ENCODE assay signal across 8 cellular contexts in the genomic region with DNA sequence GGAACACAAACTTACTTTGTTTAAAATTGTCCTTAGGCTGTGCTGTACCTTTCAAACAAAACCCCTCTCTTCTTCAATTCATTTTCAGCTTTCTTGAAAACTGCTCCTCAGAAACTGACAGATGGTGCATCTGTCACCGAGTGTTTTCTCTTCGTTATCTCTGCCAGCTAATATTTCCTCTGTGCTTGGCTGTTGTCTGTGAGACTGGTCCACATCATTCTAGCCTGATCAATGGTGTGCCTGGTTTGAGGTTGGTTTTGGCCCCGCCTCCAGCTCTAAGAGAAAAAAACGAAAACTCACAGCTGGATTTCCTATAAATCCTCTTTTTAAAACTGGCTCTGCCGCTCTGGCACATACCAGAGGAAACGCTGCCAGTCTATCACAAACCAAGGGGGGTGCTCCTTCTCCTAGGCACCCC.
DNase-seq lines count a peak whose midpoint lies in the region; ATAC-seq, FAIRE-seq and TF ChIP-seq lines count a peak whose summit lies in the region.

No MANE protein-coding gene starts in this region.

- peaks cover 3% of the 10 kb centered on the region for H3K9me3 Mint-ChIP-seq in astrocyte (ENCODE audit: unreplicated experiment)

- no peak for FAIRE-seq in astrocyte (lab: Jason Lieb, UNC)

- H3K9ac ChIP-seq in astrocyte (ENCODE audit: low read length) = peak overlapping the region; percentile 74

- H4K20me1 ChIP-seq in astrocyte (ENCODE audit: insufficient read depth, low read length) = peaks cover 11% of the 10 kb centered on the region
- H4K20me1 ChIP-seq in osteoblast (ENCODE audit: insufficient read depth, low read length) = peaks cover 4% of the 10 kb centered on the region

- H2AFZ ChIP-seq in astrocyte (ENCODE audit: low read depth, low read length) (no peak overlapping the region), osteoblast (ENCODE audit: low read length) (no peak overlapping the region)

- peaks cover 40% of the 10 kb centered on the region for H3K4me1 ChIP-seq in astrocyte (ENCODE audit: insufficient read depth, low read length)
- peaks cover 54% of the 10 kb centered on the region for H3K4me1 ChIP-seq in osteoblast (ENCODE audit: insufficient read depth, low read length)

- no peaks in the 10 kb centered on the region for H3K27me3 Mint-ChIP-seq in astrocyte (ENCODE audit: low read depth, unreplicated experiment)

- TF ChIP-seq CTCF in astrocyte (IDR thresholded peaks at IDR 0.05; ENCODE audit: insufficient read depth, low read depth, low read length) = no peak
- no peak for TF ChIP-seq CTCF in osteoblast (IDR thresholded peaks at IDR 0.05; ENCODE audit: extremely low read depth, low read depth, low read length)

- DNase-seq in astrocyte (ENCODE audit: low read depth) (no peak), osteoblast (ENCODE audit: insufficient read length, low spot score, missing footprints) (no peak), NOMO-1 (lab: John Stamatoyannopoulos, UW; ENCODE audit: unreplicated experiment in 2 of 2) (no peak), KG1 (lab: John Stamatoyannopoulos, UW) (no peak), activated gamma-delta T cell treated with Interleukin-2 at 50 U/mL for 16 hours (no peak)

- H3K27me3 ChIP-seq in astrocyte (ENCODE audit: insufficient read depth, low read length) = no peaks in the 10 kb centered on the region
- no peaks in the 10 kb centered on the region for H3K27me3 ChIP-seq in osteoblast (ENCODE audit: insufficient read depth, low read length)

- peaks cover 36% of the 10 kb centered on the region for H3K4me1 Mint-ChIP-seq in astrocyte (ENCODE audit: low read depth, unreplicated experiment)

- ATAC-seq in GM18505 (IDR thresholded peaks at IDR 0.05; ENCODE audit: unreplicated experiment) (no peak), HG02885 (IDR thresholded peaks at IDR 0.05; ENCODE audit: poor library complexity, unreplicated experiment) (peak; percentile 57), HG02840 (IDR thresholded peaks at IDR 0.05; ENCODE audit: low FRiP score, unreplicated experiment) (no peak)

- no peaks in the 10 kb centered on the region for H3K36me3 ChIP-seq in astrocyte (ENCODE audit: insufficient read depth, low read length)
- peaks cover 16% of the 10 kb centered on the region for H3K36me3 ChIP-seq in osteoblast (ENCODE audit: insufficient read depth, low read length)

- no peak overlapping the region for H3K4me3 ChIP-seq in astrocyte (ENCODE audit: insufficient read depth, low read depth, low read length)
- peak overlapping the region; percentile 66 for H3K4me3 ChIP-seq in osteoblast (ENCODE audit: insufficient read depth, low read length)

- H3K36me3 Mint-ChIP-seq in astrocyte (ENCODE audit: low read depth, unreplicated experiment) = peaks cover 5% of the 10 kb centered on the region

- H3K79me2 ChIP-seq in astrocyte (ENCODE audit: insufficient read depth, low read length) (peaks cover 99% of the 10 kb centered on the region), osteoblast (ENCODE audit: insufficient read depth, low read length) (peaks cover 99% of the 10 kb centered on the region)

- H3K27ac Mint-ChIP-seq in astrocyte (ENCODE audit: unreplicated experiment) = peak overlapping the region; percentile 11

- H3K9me3 ChIP-seq in astrocyte (ENCODE audit: insufficient read depth, low read depth, low read length) (no peaks in the 10 kb centered on the region), osteoblast (ENCODE audit: low read depth, low read length) (no peaks in the 10 kb centered on the region)

- no peak overlapping the region for H3K4me3 Mint-ChIP-seq in astrocyte (ENCODE audit: unreplicated experiment)

- H3K4me2 ChIP-seq in astrocyte (ENCODE audit: low read length) = peak overlapping the region; percentile 68
- peak overlapping the region; percentile 89 for H3K4me2 ChIP-seq in osteoblast (ENCODE audit: insufficient read depth, low read length)

- H3K27ac ChIP-seq in astrocyte (ENCODE audit: low read depth, low read length) (peak overlapping the region; percentile 46), osteoblast (ENCODE audit: low read depth, low read length) (peak overlapping the region; percentile 98)

- peak; percentile 29 for TF ChIP-seq POLR2A in GM18505 (IDR thresholded peaks at IDR 0.05; ENCODE audit: borderline replicate concordance, extremely low read depth, insufficient read depth, insufficient read length)
